Comparison of ENCODE assay signal across 8 cellular contexts in the genomic region with DNA sequence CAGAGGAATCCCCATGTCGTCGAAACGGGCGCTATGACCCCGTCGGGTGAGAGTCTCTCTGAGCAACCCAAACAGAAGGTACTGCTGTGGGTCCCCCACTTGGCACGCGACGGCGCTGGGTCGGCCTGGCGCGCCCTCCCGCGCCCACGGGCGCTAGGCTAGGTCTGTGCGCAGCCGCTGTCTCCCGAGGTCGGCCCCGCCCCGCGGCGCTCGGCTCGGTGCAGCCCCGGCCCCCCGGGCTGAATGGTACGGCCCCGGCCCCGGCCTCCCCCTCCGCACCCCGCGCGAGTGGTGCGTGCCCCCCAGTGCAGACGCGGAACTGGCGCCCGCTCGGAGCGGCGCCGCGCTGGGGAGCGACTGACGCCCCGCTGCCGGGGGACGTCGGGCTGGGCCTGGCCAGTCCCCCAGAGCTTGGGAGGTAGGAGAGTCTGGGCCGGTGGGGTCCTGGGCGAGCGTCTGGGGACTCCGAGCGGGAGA. TPM values are rescaled to one million over a fixed set of nuclear protein-coding genes. Genes with fewer than 3 reads are reported as not detected.
DNase-seq lines count a peak whose midpoint lies in the region; ATAC-seq and TF ChIP-seq lines count a peak whose summit lies in the region.

TSS of gene MADD (plus strand) at position 305 of the 477 bp plus-strand sequence.

- peak; percentile 35 for ATAC-seq in GM18870 (IDR thresholded peaks at IDR 0.05; ENCODE audit: unreplicated experiment)
- peak; percentile 59 for ATAC-seq in HG03103 (IDR thresholded peaks at IDR 0.05; ENCODE audit: low read depth, unreplicated experiment)
- ATAC-seq in activated CD4-positive, CD25-positive, alpha-beta regulatory T cell treated with anti-CD3 and anti-CD28 coated beads, Interleukin-2, amount 50 U/mL, for 24 hours: peak; percentile 82 to 88
- peak; percentile 79 for ATAC-seq in left colon

- DNase-seq in AG04449 (ENCODE audit: low read depth, low spot score): no peak
- DNase-seq in NCI-H226: peak; percentile 83
- peak; percentile 84 for DNase-seq in choroid plexus epithelial cell (ENCODE audit: low read depth)
- DNase-seq in left colon: peak; percentile 88 to 92
- DNase-seq in stimulated activated CD4-positive, alpha-beta T cell treated with anti-CD3 and anti-CD28 coated beads, Interleukin-1b, Interleukin-23, amount 100 ng/mL, for 48 hours: peak; percentile 92

- intact Hi-C loops in left colon (cut with DNase I, micrococcal nuclease): loop anchor here in 1 of 2 donors (10.0 kb wide), 1 partner anchor 95 kb away; the partner anchor contains the start of gene ARFGAP2

- TF ChIP-seq CTCF in AG04449 (IDR thresholded peaks at IDR 0.05; ENCODE audit: insufficient read depth, low read length, missing control alignments) (no peak), choroid plexus epithelial cell (conservative IDR thresholded peaks at IDR 0.05; ENCODE audit: low read depth, low read length) (no peak)

- POLR2A ChIA-PET in AG04449 (lab: Yijun Ruan, JAX): no interaction called here

- H3K4me3 ChIP-seq in AG04449 (ENCODE audit: low read depth, low read length): peak within 1 kb of the TSS; percentile 75
- peak within 1 kb of the TSS; percentile 80 for H3K4me3 ChIP-seq in choroid plexus epithelial cell (ENCODE audit: low read depth, low read length)

- CTCF ChIA-PET in AG04449 (lab: Yijun Ruan, JAX): interaction anchor here (3.5 to 5.8 kb wide), 3 partner anchors 11 to 90 kb away, joined by 10 to 41 read pairs (median 15); partner anchors contain the start of gene NR1H3

RNA-seq across cellular contexts. Expression of gene MADD, which starts in this region (rescaled TPM):
- 10 to 100 TPM; 50.8 to 61.6 TPM for total RNA-seq in left colon

Comparison
In these comparisons a context has a peak if more than half of its experiments do, and no peak if none do; other contexts are left out.
1. ATAC-seq: peak in every context shown above with its lines; median percentile 85 in activated CD4-positive, CD25-positive, alpha-beta regulatory T cell treated with anti-CD3 and anti-CD28 coated beads, Interleukin-2, amount 50 U/mL, for 24 hours; 79 in left colon; 59 in HG03103; 35 in GM18870.